Comparison of ENCODE assay signal across 8 cellular contexts in genomic region chr3:140863481-140864084, GRCh38.
A peak's percentile ranks its signal among the peaks of the same experiment; 100 is the strongest.
DNase-seq lines count a peak whose midpoint lies in the region; ATAC-seq and TF ChIP-seq lines count a peak whose summit lies in the region.

No MANE protein-coding gene starts in this region.

- POLR2A ChIA-PET in Panc1 (lab: Charles Lee), result no interaction called here

- H3K79me2 ChIP-seq in Karpas-422 (ENCODE audit: low read length), result no peaks in the 10 kb centered on the region

- ATAC-seq in Panc1, result peak; percentile 90

- H3K4me3 ChIP-seq in Karpas-422 (ENCODE audit: low read length) (no peak overlapping the region), Panc1 (ENCODE audit: low read depth in 2 of 2, low read length in 2 of 2) (no peak overlapping the region), coronary artery (no peak overlapping the region)

- H3K4me2 ChIP-seq in Karpas-422 (ENCODE audit: low read depth, low read length, poor library complexity, severe bottlenecking), result no peak overlapping the region

- no peaks in the 10 kb centered on the region for H3K9me3 ChIP-seq in Karpas-422 (ENCODE audit: low read length)
- H3K9me3 ChIP-seq in Panc1 (ENCODE audit: control insufficient read depth, insufficient read depth, low read depth, low read length), result no peaks in the 10 kb centered on the region

- no peaks in the 10 kb centered on the region for H3K36me3 ChIP-seq in Karpas-422 (ENCODE audit: insufficient read depth, low read length)
- no peaks in the 10 kb centered on the region for H3K36me3 ChIP-seq in Panc1 (ENCODE audit: control insufficient read depth, insufficient read depth, low read length)

- H4K20me1 ChIP-seq in Karpas-422 (ENCODE audit: insufficient read depth, low read depth, low read length), result no peaks in the 10 kb centered on the region

- in situ Hi-C loops in Panc1 (cut with HindIII; ENCODE audit: low pct_unique_long_range_greater_than_20kb, low sequenced_read_pairs), result no loop called here

- no TSS peak for BruUV-seq in Panc1 (replicated peaks; lab: Mats Ljungman, UMichigan)

- no peaks in the 10 kb centered on the region for H3K9me2 ChIP-seq in Karpas-422 (replicated peaks; ENCODE audit: insufficient read depth, low read length)

- H2AFZ ChIP-seq in Karpas-422 (ENCODE audit: low read length), result no peak overlapping the region

- no peak overlapping the region for H3K9ac ChIP-seq in Karpas-422 (ENCODE audit: low read length)

- CTCF ChIA-PET in Panc1 (lab: Charles Lee), result no interaction called here

- DNase-seq in A172 (ENCODE audit: low spot score), result peak; percentile 52
- DNase-seq in GM10266 (ENCODE audit: extremely low spot score), result peak; percentile 29
- DNase-seq in Karpas-422, result peak; percentile 90
- peak; percentile 39 for DNase-seq in Panc1 (ENCODE audit: low read depth, low spot score)
- peak; percentile 32 for DNase-seq in amniotic epithelial cell (ENCODE audit: low read depth)
- peak; percentile 23 for DNase-seq in iPS DF 19.7 (ENCODE audit: low read depth, low spot score)
- peak in 3 of 4 experiments; percentile 4 to 24 (median 15) for DNase-seq in stimulated activated CD4-positive, alpha-beta T cell treated with anti-CD3 and anti-CD28 coated beads, Interleukin-1b, Interleukin-23, amount 100 ng/mL, for 24 hours (ENCODE audit: low read depth in 4 of 4, low spot score in 1 of 4)
- DNase-seq in coronary artery (ENCODE audit: low spot score), result no peak

- TF ChIP-seq CTCF in GM10266 (IDR thresholded peaks at IDR 0.05; ENCODE audit: control insufficient read depth, insufficient read depth, low read depth, missing control alignments), result peak; percentile 49
- TF ChIP-seq CTCF in Panc1 (IDR thresholded peaks at IDR 0.05), result peak; percentile 75
- TF ChIP-seq CTCF in coronary artery (IDR thresholded peaks at IDR 0.05), result no peak

- H3K4me1 ChIP-seq in Karpas-422 (ENCODE audit: low read length) (peaks cover 3% of the 10 kb centered on the region; the same call in 1 of the 2 replicates), Panc1 (ENCODE audit: control insufficient read depth, insufficient read depth, low read length) (no peaks in the 10 kb centered on the region)

- H3K27ac ChIP-seq in Karpas-422 (ENCODE audit: low read length), result no peak overlapping the region
- no peak overlapping the region for H3K27ac ChIP-seq in Panc1 (ENCODE audit: low read length)
- H3K27ac ChIP-seq in coronary artery, result no peak overlapping the region

- intact Hi-C loops in Panc1 (cut with micrococcal nuclease; ENCODE audit: unreplicated experiment), result loop anchor here (10.0 kb wide), 1 partner anchor 1429 kb away; no protein-coding TSS in a partner anchor

- H3K27me3 ChIP-seq in Karpas-422 (ENCODE audit: low read length), result no peaks in the 10 kb centered on the region
- no peaks in the 10 kb centered on the region for H3K27me3 ChIP-seq in Panc1 (ENCODE audit: control insufficient read depth, insufficient read depth, low read length)
